Comparison of ENCODE assay signal across 13 cellular contexts in the genomic region with DNA sequence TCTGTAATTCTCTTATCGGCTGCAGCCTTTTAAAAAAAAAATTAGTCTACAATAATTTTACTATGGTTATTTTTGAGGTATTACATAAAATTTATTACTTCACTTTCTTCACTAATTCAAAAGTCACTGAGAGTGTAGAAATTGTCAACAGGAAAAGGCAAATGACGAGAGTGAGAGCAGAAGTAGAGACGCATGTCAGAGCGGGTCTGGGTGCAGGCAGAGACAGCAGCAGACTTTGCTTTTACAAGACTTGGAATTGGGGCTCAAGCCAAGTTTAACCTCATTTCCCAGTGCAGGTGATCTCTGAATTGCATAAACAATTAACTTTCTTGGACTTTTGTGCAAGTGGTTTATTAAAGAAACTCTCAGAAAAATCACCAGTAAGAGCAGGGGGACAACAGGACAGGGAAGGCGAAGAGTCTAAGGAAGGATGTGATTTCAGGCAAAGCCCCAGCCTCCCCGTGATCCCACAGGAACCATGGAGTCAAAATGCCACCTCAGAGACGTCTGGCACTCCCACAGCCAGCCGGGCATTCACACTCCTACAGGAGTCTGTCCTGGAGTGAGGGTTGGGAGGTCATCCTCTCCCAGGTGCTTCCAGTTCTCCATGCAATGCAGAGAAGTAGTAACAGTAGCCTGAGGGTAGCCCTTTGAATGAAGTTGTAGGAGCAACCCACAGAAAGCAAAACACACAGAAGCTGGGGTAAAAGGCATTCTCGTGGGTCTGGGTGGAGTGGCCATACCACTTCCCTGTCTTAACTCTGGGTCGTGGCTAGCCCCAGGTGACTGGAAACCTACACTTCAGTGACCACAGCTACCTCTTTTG.
DNase-seq lines count a peak whose midpoint lies in the region; ATAC-seq and TF ChIP-seq lines count a peak whose summit lies in the region.
"Had no signal": no experiment of that assay in that cellular context is flagged by ENCODE, and none has a peak within 500 bp of the region (broad histone marks: within the 10 kb centered on the region; RNA-seq: fewer than 3 reads in every experiment).

No MANE protein-coding gene starts in this region.

- H3K79me2 ChIP-seq in PC-9 (ENCODE audit: low read depth) (no peaks in the 10 kb centered on the region), mesendoderm (ENCODE audit: control insufficient read depth, insufficient read depth, low read length) (no peaks in the 10 kb centered on the region)

- H3K9me2 ChIP-seq in PC-9 (ENCODE audit: insufficient read depth): no peaks in the 10 kb centered on the region

- peak; percentile 69 for ATAC-seq in activated CD4-positive, alpha-beta T cell treated with anti-CD3 and anti-CD28 coated beads for 36 hours
- ATAC-seq: gastrocnemius medialis had no signal

- DNase-seq in activated CD4-positive, alpha-beta T cell treated with anti-CD3 and anti-CD28 coated beads for 36 hours: no peak
- no peak for DNase-seq in activated CD4-positive, alpha-beta T cell treated with anti-CD3 and anti-CD28 coated beads for 1 hour
- peak; percentile 52 to 70 for DNase-seq in PC-9
- DNase-seq in epithelial cell of esophagus (ENCODE audit: low read depth): peak; percentile 71
- DNase-seq in spleen: peak; percentile 77
- DNase-seq in globus pallidus (ENCODE audit: low spot score): no peak
- no peak for DNase-seq in SKM-1 (lab: John Stamatoyannopoulos, UW; ENCODE audit: unreplicated experiment)
- no peak for DNase-seq in mesendoderm
- DNase-seq: effector CD4-positive, alpha-beta T cell; gastrocnemius medialis; HCEC 1CT; NCI-H187 had no signal

- no peak overlapping the region for H3K23ac ChIP-seq in mesendoderm (ENCODE audit: low read length)

- H2AFZ ChIP-seq in PC-9: peak overlapping the region; percentile 58; the same call in 1 of the 2 replicates

- H3F3A ChIP-seq in PC-9 (ENCODE audit: insufficient read depth, low read depth): 0 out of 2 replicates have a peak, but pooled peaks cover 2% of the 10 kb centered on the region

- 40 to 59% (median 46%) methylated on average over 10 of the region's 10 CpGs for WGBS in spleen, 5 donors
- WGBS in mesendoderm (ENCODE audit: extremely low coverage, insufficient coverage, low lambda C conversion rate): no CpG with 5 or more reads among the region's 10 CpGs

- no peak overlapping the region for H2AK5ac ChIP-seq in mesendoderm (ENCODE audit: low read length)

- no peak for TF ChIP-seq POLR2A in spleen (IDR thresholded peaks at IDR 0.05)

- no peaks in the 10 kb centered on the region for H3K27me3 Mint-ChIP-seq in activated CD4-positive, alpha-beta T cell treated with anti-CD3 and anti-CD28 coated beads for 36 hours

- no peaks in the 10 kb centered on the region for H3K9me3 Mint-ChIP-seq in activated CD4-positive, alpha-beta T cell treated with anti-CD3 and anti-CD28 coated beads for 36 hours (ENCODE audit: low read depth)
- H3K9me3 Mint-ChIP-seq: neural crest cell had no signal

- no peak overlapping the region for H3K4ac ChIP-seq in mesendoderm (ENCODE audit: low read depth, low read length)

- intact Hi-C loops in activated CD4-positive, alpha-beta T cell treated with anti-CD3 and anti-CD28 coated beads for 36 hours (cut with DNase I, micrococcal nuclease): loop anchor here in 1 of 2 experiments (2.0 kb wide), 1 partner anchor 14 kb away; no protein-coding TSS in a partner anchor
- intact Hi-C loops in PC-9 (cut with micrococcal nuclease; ENCODE audit: unreplicated experiment) (no loop called here), spleen (cut with DNase I; ENCODE audit: low total_unique reads) (no loop called here)

- H4K5ac ChIP-seq in mesendoderm (ENCODE audit: low read length): no peak overlapping the region

- H3K27ac ChIP-seq in PC-9: 0 out of 2 replicates have a peak overlapping the region, but pooled peaks have one; percentile 23
- H3K27ac ChIP-seq in spleen: peak overlapping the region in 3 of 8 donors; percentile 27 to 69 (median 62)
- no peak overlapping the region for H3K27ac ChIP-seq in mesendoderm (ENCODE audit: low read depth, low read length)
- H3K27ac ChIP-seq: gastrocnemius medialis had no signal

- TF ChIP-seq CTCF in PC-9 (conservative IDR thresholded peaks at IDR 0.05): no peak
- no peak for TF ChIP-seq CTCF in epithelial cell of esophagus (IDR thresholded peaks at IDR 0.05; ENCODE audit: insufficient read depth, low read depth, low read length, missing control alignments)
- no peak for TF ChIP-seq CTCF in spleen (IDR thresholded peaks at IDR 0.05 in 8 of 11, conservative IDR thresholded peaks at IDR 0.05 in 3 of 11)

- H3K9me3 ChIP-seq in PC-9 (ENCODE audit: insufficient read depth, low read depth) (no peaks in the 10 kb centered on the region), spleen (peaks cover 0 to 2% (median under 1%) of the 10 kb centered on the region in 8 donors)
- H3K9me3 ChIP-seq: gastrocnemius medialis had no signal

- H3K4me2 ChIP-seq in PC-9: peak overlapping the region; percentile 42; the same call in 1 of the 2 replicates
- H3K4me2 ChIP-seq in mesendoderm (ENCODE audit: low read length): no peak overlapping the region

- CTCF ChIA-PET in activated CD4-positive, alpha-beta T cell treated with anti-CD3 and anti-CD28 coated beads for 36 hours (lab: Charles Lee): interaction anchor here (0.7 to 1.2 kb wide), 3 partner anchors 9 to 109 kb away, joined by 3 to 4 read pairs (median 3); no protein-coding TSS in a partner anchor
- CTCF ChIA-PET in PC-9 (lab: Charles Lee): no interaction called here

- no peaks in the 10 kb centered on the region for H3K27me3 ChIP-seq in PC-9 (ENCODE audit: insufficient read depth, low read depth)
- H3K27me3 ChIP-seq in spleen (replicated peaks in 1 of 7): no peaks in the 10 kb centered on the region
- H3K27me3 ChIP-seq in mesendoderm (ENCODE audit: insufficient read depth, low read length, poor library complexity): no peaks in the 10 kb centered on the region
- H3K27me3 ChIP-seq: gastrocnemius medialis had no signal

- H3K9ac ChIP-seq in mesendoderm (ENCODE audit: low read length): no peak overlapping the region

- no peaks in the 10 kb centered on the region for H4K20me1 ChIP-seq in PC-9 (ENCODE audit: insufficient read depth)

- H4K8ac ChIP-seq in mesendoderm (ENCODE audit: low read depth, low read length): no peak overlapping the region

- peak overlapping the region; percentile 3 for H3K4me3 Mint-ChIP-seq in activated CD4-positive, alpha-beta T cell treated with anti-CD3 and anti-CD28 coated beads for 36 hours
- H3K4me3 Mint-ChIP-seq: neural crest cell had no signal

- peaks cover 29% of the 10 kb centered on the region for H3K4me1 Mint-ChIP-seq in activated CD4-positive, alpha-beta T cell treated with anti-CD3 and anti-CD28 coated beads for 36 hours
- H3K4me1 Mint-ChIP-seq: neural crest cell had no signal

- BruUV-seq in PC-9 (replicated peaks; lab: Mats Ljungman, UMichigan): no TSS peak

- peaks cover 12% of the 10 kb centered on the region for H3K4me1 ChIP-seq in PC-9 (replicated peaks; ENCODE audit: insufficient read depth)
- H3K4me1 ChIP-seq in spleen: peaks cover 0 to 16% (median 6%) of the 10 kb centered on the region in 6 donors
- no peaks in the 10 kb centered on the region for H3K4me1 ChIP-seq in mesendoderm (ENCODE audit: control insufficient read depth, low read depth, low read length)
- H3K4me1 ChIP-seq: gastrocnemius medialis had no signal

- no peak overlapping the region for H2BK120ac ChIP-seq in mesendoderm (ENCODE audit: low read depth, low read length)

- H3K27ac Mint-ChIP-seq in activated CD4-positive, alpha-beta T cell treated with anti-CD3 and anti-CD28 coated beads for 36 hours: peak overlapping the region; percentile 79

- no peak overlapping the region for H2BK15ac ChIP-seq in mesendoderm (replicated peaks; ENCODE audit: low read depth)

- H3K36me3 ChIP-seq in PC-9 (ENCODE audit: low read depth): no peaks in the 10 kb centered on the region
- H3K36me3 ChIP-seq in spleen: no peaks in the 10 kb centered on the region
- no peaks in the 10 kb centered on the region for H3K36me3 ChIP-seq in mesendoderm (ENCODE audit: control insufficient read depth, insufficient read depth, low read length)
- H3K36me3 ChIP-seq: gastrocnemius medialis had no signal

- POLR2A ChIA-PET in activated CD4-positive, alpha-beta T cell treated with anti-CD3 and anti-CD28 coated beads for 36 hours (lab: Charles Lee): no interaction called here
- POLR2A ChIA-PET in PC-9 (lab: Charles Lee; ENCODE audit: unreplicated experiment): interaction anchor here (0.5 to 0.6 kb wide), 2 partner anchors 57 to 263 kb away, joined by 5 to 7 read pairs; no protein-coding TSS in a partner anchor

- H3K4me3 ChIP-seq in PC-9 (no peak overlapping the region), epithelial cell of esophagus (ENCODE audit: low read length) (no peak overlapping the region), spleen (peak overlapping the region in 1 of 8 donors; percentile 19), mesendoderm (ENCODE audit: low read length) (no peak overlapping the region)
- H3K4me3 ChIP-seq: gastrocnemius medialis had no signal

- H3K79me1 ChIP-seq in mesendoderm (ENCODE audit: low read length): no peaks in the 10 kb centered on the region

- no peak overlapping the region for H2BK5ac ChIP-seq in mesendoderm (ENCODE audit: low read length)

- no peak overlapping the region for H3K56ac ChIP-seq in mesendoderm (ENCODE audit: low read length)

- H3K36me3 Mint-ChIP-seq in activated CD4-positive, alpha-beta T cell treated with anti-CD3 and anti-CD28 coated beads for 36 hours (ENCODE audit: low read depth): peaks cover 1% of the 10 kb centered on the region

- no peak overlapping the region for H3K18ac ChIP-seq in mesendoderm (ENCODE audit: low read length)

Comparison
In these comparisons a context has a peak if more than half of its experiments do, and no peak if none do; other contexts are left out.
1. DNase-seq: peak in PC-9 (2 of 2), epithelial cell of esophagus (single experiment) and spleen (single experiment); none in activated CD4-positive, alpha-beta T cell treated with anti-CD3 and anti-CD28 coated beads for 36 hours (single experiment), activated CD4-positive, alpha-beta T cell treated with anti-CD3 and anti-CD28 coated beads for 1 hour (single experiment), globus pallidus (single experiment), SKM-1 (single experiment) and mesendoderm (single experiment).